6 cellular contexts compared by ENCODE assay signal in genomic region chr11:11208994-11209393, GRCh38.
"Had no signal": no experiment of that assay in that cellular context is flagged by ENCODE, and none has a peak within 500 bp of the region (broad histone marks: within the 10 kb centered on the region; RNA-seq: fewer than 3 reads in every experiment).

No MANE protein-coding gene starts in this region.

- H3K4me1 Mint-ChIP-seq: IgD-negative memory B cell had no signal

- ATAC-seq: HepG2, K562 had no signal

- H3K4me3 Mint-ChIP-seq: IgD-negative memory B cell had no signal

- H3K27ac Mint-ChIP-seq: IgD-negative memory B cell had no signal

- H3K36me3 Mint-ChIP-seq: IgD-negative memory B cell had no signal

- H3K27ac ChIP-seq: HL-60 had no signal

- H3K4me3 ChIP-seq: K562 had no signal

- DNase-seq: IMR-90, KBM-7 had no signal
